2 cellular contexts compared by ENCODE assay signal in the genomic region with DNA sequence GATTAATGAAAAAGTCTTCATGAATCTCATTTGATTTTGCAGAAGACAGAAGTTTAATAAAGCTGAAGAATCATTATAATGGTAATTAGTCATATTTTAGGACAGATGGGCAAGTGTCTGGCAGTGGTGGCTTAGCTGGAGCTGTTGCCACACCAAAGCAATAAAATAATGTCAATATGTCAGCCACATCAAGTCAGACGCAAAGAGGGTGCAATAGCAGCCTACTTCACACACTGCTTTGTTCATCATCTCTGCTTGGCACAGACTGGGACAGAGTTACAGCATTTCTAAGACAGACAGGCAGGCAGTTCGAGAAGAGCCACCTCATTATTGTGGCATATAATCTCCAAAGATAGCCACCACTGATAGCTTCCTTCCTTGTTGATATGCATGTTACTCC.
TF ChIP-seq lines count a peak whose summit lies in the region.

No MANE protein-coding gene starts in this region.

TF ChIP-seq in A549, 52 proteins besides CTCF, POLR2A, EP300 and RAD21:
- TF ChIP-seq CHD4 (IDR thresholded peaks at IDR 0.05; ENCODE audit: borderline replicate concordance): no peak
- TF ChIP-seq, protein P1, sequence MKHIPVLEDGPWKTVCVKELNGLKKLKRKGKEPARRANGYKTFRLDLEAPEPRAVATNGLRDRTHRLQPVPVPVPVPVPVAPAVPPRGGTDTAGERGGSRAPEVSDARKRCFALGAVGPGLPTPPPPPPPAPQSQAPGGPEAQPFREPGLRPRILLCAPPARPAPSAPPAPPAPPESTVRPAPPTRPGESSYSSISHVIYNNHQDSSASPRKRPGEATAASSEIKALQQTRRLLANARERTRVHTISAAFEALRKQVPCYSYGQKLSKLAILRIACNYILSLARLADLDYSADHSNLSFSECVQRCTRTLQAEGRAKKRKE (CRISPR knock-in tag; IDR thresholded peaks at IDR 0.05; ENCODE audit: low read depth): no peak
- no peak for TF ChIP-seq RNF2 (IDR thresholded peaks at IDR 0.05; ENCODE audit: borderline replicate concordance, low read depth)
- TF ChIP-seq, protein P2, sequence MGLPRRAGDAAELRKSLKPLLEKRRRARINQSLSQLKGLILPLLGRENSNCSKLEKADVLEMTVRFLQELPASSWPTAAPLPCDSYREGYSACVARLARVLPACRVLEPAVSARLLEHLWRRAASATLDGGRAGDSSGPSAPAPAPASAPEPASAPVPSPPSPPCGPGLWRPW (IDR thresholded peaks at IDR 0.05): no peak
- TF ChIP-seq SREBF2 (IDR thresholded peaks at IDR 0.05): no peak
- no peak for TF ChIP-seq EHMT2 (IDR thresholded peaks at IDR 0.05; ENCODE audit: low read depth)
- TF ChIP-seq ZC3H11A (IDR thresholded peaks at IDR 0.05): no peak
- TF ChIP-seq CBX8 (IDR thresholded peaks at IDR 0.05): no peak
- no peak for TF ChIP-seq BHLHE40 (IDR thresholded peaks at IDR 0.05; ENCODE audit: low read depth, low read length)
- TF ChIP-seq RFX5 (IDR thresholded peaks at IDR 0.05): no peak
- TF ChIP-seq, protein P3, sequence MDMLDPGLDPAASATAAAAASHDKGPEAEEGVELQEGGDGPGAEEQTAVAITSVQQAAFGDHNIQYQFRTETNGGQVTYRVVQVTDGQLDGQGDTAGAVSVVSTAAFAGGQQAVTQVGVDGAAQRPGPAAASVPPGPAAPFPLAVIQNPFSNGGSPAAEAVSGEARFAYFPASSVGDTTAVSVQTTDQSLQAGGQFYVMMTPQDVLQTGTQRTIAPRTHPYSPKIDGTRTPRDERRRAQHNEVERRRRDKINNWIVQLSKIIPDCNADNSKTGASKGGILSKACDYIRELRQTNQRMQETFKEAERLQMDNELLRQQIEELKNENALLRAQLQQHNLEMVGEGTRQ (IDR thresholded peaks at IDR 0.05): no peak
- no peak for TF ChIP-seq CBX2 (IDR thresholded peaks at IDR 0.05; ENCODE audit: borderline replicate concordance, low read depth)

TF ChIP-seq in IMR-90, 13 proteins besides CTCF, POLR2A, EP300 and RAD21:
- TF ChIP-seq SMC3 (IDR thresholded peaks at IDR 0.05; ENCODE audit: low read depth, low read length): no peak
- no peak for TF ChIP-seq CEBPB (IDR thresholded peaks at IDR 0.05; ENCODE audit: low read depth, low read length)
